ENCODE assay signal across 1 cellular context in the genomic region with DNA sequence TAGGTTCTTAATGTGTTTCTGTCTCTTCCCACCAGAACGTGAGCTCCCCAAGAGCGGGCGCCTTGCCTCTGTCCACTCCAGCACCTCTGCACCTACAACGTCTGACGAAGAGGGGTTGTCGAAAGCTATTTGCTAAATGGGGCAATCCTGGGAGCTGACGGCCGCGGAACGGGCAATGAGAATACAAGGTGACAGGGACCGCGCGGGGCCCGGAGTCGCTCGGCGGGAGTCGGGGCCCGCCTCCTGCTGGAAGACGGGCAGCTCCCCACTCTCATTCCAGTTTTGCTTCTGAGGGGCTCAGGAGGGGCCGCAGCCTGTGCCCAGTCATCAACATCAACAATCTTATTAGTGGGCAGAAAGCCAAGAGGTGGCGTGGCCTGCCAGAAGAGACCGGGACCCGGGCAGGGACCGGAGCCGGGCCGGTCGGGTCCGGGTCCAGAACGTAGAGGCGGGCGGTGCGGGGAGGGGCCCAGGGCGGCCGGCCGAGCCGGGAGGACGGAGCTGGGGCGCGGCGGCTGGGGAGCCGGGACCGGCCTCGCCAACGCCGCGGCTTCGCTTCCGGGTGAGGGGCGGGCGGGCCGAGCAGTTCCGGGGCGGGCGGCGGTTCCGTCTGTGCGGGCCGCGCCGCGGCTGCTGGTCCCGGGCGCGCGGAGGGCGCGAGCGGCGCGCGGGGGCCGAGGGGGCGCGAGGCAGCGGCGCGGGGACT.
TF ChIP-seq lines count a peak whose summit lies in the region.

TSS of gene MOSMO (plus strand) at position 603 of the 706 bp plus-strand sequence. CDS start 191 bp downstream, outside the sequence.

TF ChIP-seq in K562, 482 proteins besides CTCF, POLR2A, EP300 and RAD21 (continued from another document and continues in another):
- TF ChIP-seq, protein P1, sequence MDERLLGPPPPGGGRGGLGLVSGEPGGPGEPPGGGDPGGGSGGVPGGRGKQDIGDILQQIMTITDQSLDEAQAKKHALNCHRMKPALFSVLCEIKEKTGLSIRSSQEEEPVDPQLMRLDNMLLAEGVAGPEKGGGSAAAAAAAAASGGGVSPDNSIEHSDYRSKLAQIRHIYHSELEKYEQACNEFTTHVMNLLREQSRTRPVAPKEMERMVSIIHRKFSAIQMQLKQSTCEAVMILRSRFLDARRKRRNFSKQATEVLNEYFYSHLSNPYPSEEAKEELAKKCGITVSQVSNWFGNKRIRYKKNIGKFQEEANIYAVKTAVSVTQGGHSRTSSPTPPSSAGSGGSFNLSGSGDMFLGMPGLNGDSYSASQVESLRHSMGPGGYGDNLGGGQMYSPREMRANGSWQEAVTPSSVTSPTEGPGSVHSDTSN (CRISPR knock-in tag; IDR thresholded peaks at IDR 0.05; ENCODE audit: low read depth) = no peak
- TF ChIP-seq, protein P1 (tag; conservative IDR thresholded peaks at IDR 0.05; ENCODE audit: low read depth) = 0 out of 2 replicates have a peak, but pooled peaks have one; percentile 8
- peak; percentile 27; the same call in 1 of the 2 replicates for TF ChIP-seq HDAC2 (IDR thresholded peaks at IDR 0.05)
- TF ChIP-seq SMARCE1 (IDR thresholded peaks at IDR 0.05) = peak; percentile 29; the same call in 1 of the 2 replicates
- TF ChIP-seq RBBP5 (IDR thresholded peaks at IDR 0.05; ENCODE audit: borderline replicate concordance, insufficient read depth, low read length, poor library complexity, severe bottlenecking) = peak; percentile 54
- TF ChIP-seq THAP12 (CRISPR knock-in tag; IDR thresholded peaks at IDR 0.05) = no peak
- TF ChIP-seq MCM3 (IDR thresholded peaks at IDR 0.05) = no peak
- TF ChIP-seq POLR2G (IDR thresholded peaks at IDR 0.05; ENCODE audit: low read depth, low read length) = peak; percentile 87
- TF ChIP-seq KLF13 (tag; IDR thresholded peaks at IDR 0.05; ENCODE audit: borderline replicate concordance, low read depth) = 0 out of 2 replicates have a peak, but pooled peaks have one; percentile 22
- TF ChIP-seq SREBF1 (IDR thresholded peaks at IDR 0.05; ENCODE audit: borderline replicate concordance, low read depth, low read length) = no peak
- no peak for TF ChIP-seq SAFB (IDR thresholded peaks at IDR 0.05; ENCODE audit: borderline replicate concordance, low read depth, low read length)
- TF ChIP-seq PHF8 (IDR thresholded peaks at IDR 0.05; ENCODE audit: borderline replicate concordance, low read length) = peak; percentile 75; the same call in 1 of the 2 replicates
- TF ChIP-seq CBX5 (IDR thresholded peaks at IDR 0.05; ENCODE audit: borderline replicate concordance, low read depth) = no peak
- no peak for TF ChIP-seq FOXA1 (IDR thresholded peaks at IDR 0.05; ENCODE audit: borderline replicate concordance)
- TF ChIP-seq POU5F1 (IDR thresholded peaks at IDR 0.05; ENCODE audit: borderline replicate concordance, low read depth, low read length, partially characterized antibody) = no peak
- no peak for TF ChIP-seq CBFB (CRISPR knock-in tag; IDR thresholded peaks at IDR 0.05)
- no peak for TF ChIP-seq ZBTB43 (CRISPR knock-in tag; IDR thresholded peaks at IDR 0.05)
- no peak for TF ChIP-seq NUFIP1 (IDR thresholded peaks at IDR 0.05; ENCODE audit: partially characterized antibody)
- peak; percentile 58 for TF ChIP-seq HCFC1 (IDR thresholded peaks at IDR 0.05; ENCODE audit: low read depth, low read length)
- TF ChIP-seq, protein P2, sequence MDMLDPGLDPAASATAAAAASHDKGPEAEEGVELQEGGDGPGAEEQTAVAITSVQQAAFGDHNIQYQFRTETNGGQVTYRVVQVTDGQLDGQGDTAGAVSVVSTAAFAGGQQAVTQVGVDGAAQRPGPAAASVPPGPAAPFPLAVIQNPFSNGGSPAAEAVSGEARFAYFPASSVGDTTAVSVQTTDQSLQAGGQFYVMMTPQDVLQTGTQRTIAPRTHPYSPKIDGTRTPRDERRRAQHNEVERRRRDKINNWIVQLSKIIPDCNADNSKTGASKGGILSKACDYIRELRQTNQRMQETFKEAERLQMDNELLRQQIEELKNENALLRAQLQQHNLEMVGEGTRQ (CRISPR knock-in tag; IDR thresholded peaks at IDR 0.05) = no peak
- no peak for TF ChIP-seq CHD2 (IDR thresholded peaks at IDR 0.05; ENCODE audit: low read depth, low read length)
- peak; percentile 45; the same call in 1 of the 2 replicates for TF ChIP-seq NKRF (IDR thresholded peaks at IDR 0.05; ENCODE audit: borderline replicate concordance)
- no peak for TF ChIP-seq ZNF57 (CRISPR knock-in tag; IDR thresholded peaks at IDR 0.05)
- no peak for TF ChIP-seq ERF (CRISPR knock-in tag; IDR thresholded peaks at IDR 0.05)
- peak; percentile 28 for TF ChIP-seq HNRNPLL (IDR thresholded peaks at IDR 0.05; ENCODE audit: low read depth, low read length, poor library complexity, severe bottlenecking)
- peak; percentile 30 for TF ChIP-seq TAF1 (IDR thresholded peaks at IDR 0.05; ENCODE audit: control insufficient read depth, extremely low read depth, insufficient read depth, low read length, severe bottlenecking)
- 0 out of 2 replicates have a peak, but pooled peaks have one; percentile 31 for TF ChIP-seq KLF1 (tag; IDR thresholded peaks at IDR 0.05)
- TF ChIP-seq ZNF584 (CRISPR knock-in tag; IDR thresholded peaks at IDR 0.05; ENCODE audit: low read depth) = no peak
- peak; percentile 63 for TF ChIP-seq ZFX (CRISPR knock-in tag; IDR thresholded peaks at IDR 0.05)
- no peak for TF ChIP-seq ZNF668 (CRISPR knock-in tag; IDR thresholded peaks at IDR 0.05)
- TF ChIP-seq ZBTB40 (IDR thresholded peaks at IDR 0.05) = peak; percentile 66; the same call in 1 of the 2 replicates
- TF ChIP-seq ZBTB40 (CRISPR knock-in tag; IDR thresholded peaks at IDR 0.05) = no peak
- TF ChIP-seq NFIC (IDR thresholded peaks at IDR 0.05) = peak; percentile 90
- no peak for TF ChIP-seq SAP30 (IDR thresholded peaks at IDR 0.05; ENCODE audit: borderline replicate concordance, insufficient read depth, low read depth, low read length, poor library complexity, severe bottlenecking)
- TF ChIP-seq ATF1 (CRISPR knock-in tag; IDR thresholded peaks at IDR 0.05) = no peak
- TF ChIP-seq ATF1 (tag; IDR thresholded peaks at IDR 0.05) = peak; percentile 49; the same call in 1 of the 2 replicates
- TF ChIP-seq ZNF785 (CRISPR knock-in tag; IDR thresholded peaks at IDR 0.05) = no peak
